In the genomic region with DNA sequence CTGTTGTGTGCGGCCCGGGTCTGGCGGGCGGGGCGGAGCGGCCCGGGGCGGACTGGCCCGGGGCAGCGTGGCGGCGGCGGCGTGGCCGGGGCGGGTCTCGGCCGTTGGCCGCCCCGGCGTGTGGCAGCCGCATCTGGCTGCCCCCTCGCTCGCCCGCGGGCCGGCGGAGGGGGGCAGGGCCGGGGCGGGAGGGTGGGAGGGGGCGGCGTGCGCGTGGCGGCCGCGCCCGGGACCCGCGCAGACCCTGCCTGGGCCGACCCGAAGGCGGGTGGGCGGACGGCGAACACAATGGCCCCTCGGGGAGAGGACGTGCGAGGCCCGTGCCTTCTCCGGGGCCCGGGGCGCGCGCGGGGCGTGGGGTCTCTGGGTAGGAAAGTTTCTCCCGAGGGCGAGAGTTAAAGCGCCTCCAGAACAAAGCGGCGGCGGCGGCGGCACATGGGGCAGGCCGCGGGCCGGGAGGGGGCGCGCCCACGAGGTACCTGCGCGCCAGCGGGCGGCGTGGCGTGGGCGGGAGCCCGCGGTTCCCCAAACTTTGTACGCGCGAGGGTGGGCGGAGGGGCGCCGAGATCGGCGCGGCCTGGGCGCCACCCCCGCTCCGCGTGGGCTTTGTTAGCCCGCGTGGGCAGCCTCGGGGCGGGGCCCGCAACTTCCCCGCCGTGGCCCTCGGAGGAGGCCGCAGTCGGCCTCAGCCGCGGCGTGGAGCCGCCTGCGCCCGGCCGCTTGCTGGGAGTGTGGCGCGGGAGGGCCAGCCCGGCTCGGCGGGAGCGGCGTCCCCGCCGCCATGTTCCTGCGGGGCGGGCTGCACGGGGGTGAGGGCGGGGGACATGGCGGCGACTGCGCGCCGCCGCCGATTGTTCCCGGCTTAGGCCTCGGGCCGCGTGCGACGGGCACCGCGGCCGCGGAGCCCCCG, we compare ENCODE assay signal across 8 cellular contexts. TPM values are rescaled to one million over a fixed set of nuclear protein-coding genes. Genes with fewer than 3 reads are reported as not detected.
A peak's percentile ranks its signal among the peaks of the same experiment; 100 is the strongest.
DNase-seq lines count a peak whose midpoint lies in the region; ATAC-seq, FAIRE-seq and TF ChIP-seq lines count a peak whose summit lies in the region.

No MANE protein-coding gene starts in this region.

- H3K4me3 ChIP-seq in BE2C (ENCODE audit: low read depth, low read length): peak overlapping the region; percentile 55
- H3K4me3 ChIP-seq in brain microvascular endothelial cell (ENCODE audit: low read depth, low read length): peak overlapping the region; percentile 76
- H3K4me3 ChIP-seq in keratinocyte (ENCODE audit: control insufficient read depth in 2 of 3, extremely low read depth in 1 of 3, insufficient read depth in 2 of 3, low read depth in 1 of 3, low read length in 3 of 3): peak overlapping the region; percentile 55 to 80 (median 71)

- FAIRE-seq in GM19239 (lab: Jason Lieb, UNC) (no peak), keratinocyte (lab: Jason Lieb, UNC) (no peak)

- peaks cover 39% of the 10 kb centered on the region for H3K79me2 ChIP-seq in keratinocyte (ENCODE audit: control insufficient read depth, insufficient read depth, low read length)

- in situ Hi-C loops in brain microvascular endothelial cell (cut with HindIII; ENCODE audit: low pct_ligation_motif_present, low sequenced_read_pairs): no loop called here

- H3K36me3 ChIP-seq in BE2C (peaks cover 51% of the 10 kb centered on the region), brain microvascular endothelial cell (replicated peaks) (peaks cover 16% of the 10 kb centered on the region), keratinocyte (ENCODE audit: control insufficient read depth in 2 of 2, extremely low read depth in 1 of 2, insufficient read depth in 2 of 2, low read length in 2 of 2) (peaks cover 6 to 36% of the 10 kb centered on the region in 2 experiments)

- H3K9ac ChIP-seq in keratinocyte (ENCODE audit: control insufficient read depth, extremely low read depth, insufficient read depth, low read length): peak overlapping the region; percentile 90

- H3K27ac ChIP-seq in VCaP (peak overlapping the region; percentile 97), brain microvascular endothelial cell (peak overlapping the region; percentile 91), keratinocyte (ENCODE audit: control insufficient read depth, insufficient read depth, low read length) (peak overlapping the region; percentile 76)

- peaks cover 8% of the 10 kb centered on the region for H4K20me1 ChIP-seq in keratinocyte (ENCODE audit: control insufficient read depth, extremely low read depth, insufficient read depth, low read length)

- H3K9me1 ChIP-seq in keratinocyte (ENCODE audit: control insufficient read depth, extremely low read depth, insufficient read depth, low read length): no peaks in the 10 kb centered on the region

- H3K4me2 ChIP-seq in keratinocyte (ENCODE audit: control insufficient read depth, extremely low read depth, insufficient read depth, low read depth, low read length): no peak overlapping the region

- H3K27me3 ChIP-seq in BE2C: peaks cover 43% of the 10 kb centered on the region
- H3K27me3 ChIP-seq in brain microvascular endothelial cell (replicated peaks): peaks cover 20% of the 10 kb centered on the region
- H3K27me3 ChIP-seq in keratinocyte (ENCODE audit: control insufficient read depth, extremely low read depth, insufficient read depth, low read length): no peaks in the 10 kb centered on the region

- no peak overlapping the region for H2AFZ ChIP-seq in keratinocyte (ENCODE audit: control insufficient read depth, low read length)

- dilution Hi-C loops in keratinocyte (cut with MboI; ENCODE audit: extremely low pct_ligation_motif_present, low sequenced_read_pairs): no loop called here

- ATAC-seq in HG03432 (IDR thresholded peaks at IDR 0.05; ENCODE audit: unreplicated experiment): peak; percentile 39

- H3K9me3 ChIP-seq in BE2C: no peaks in the 10 kb centered on the region; the same call in 1 of the 2 replicates
- no peaks in the 10 kb centered on the region for H3K9me3 ChIP-seq in keratinocyte (ENCODE audit: control insufficient read depth, low read depth, low read length)

- H3K4me1 ChIP-seq in BE2C (peaks cover 6% of the 10 kb centered on the region), keratinocyte (ENCODE audit: control insufficient read depth, extremely low read depth, insufficient read depth, low read length) (peaks cover 21% of the 10 kb centered on the region)

- TF ChIP-seq CTCF in BE2C (IDR thresholded peaks at IDR 0.05; ENCODE audit: low read depth, low read length): no peak
- TF ChIP-seq CTCF in VCaP (conservative IDR thresholded peaks at IDR 0.05): no peak
- TF ChIP-seq CTCF in brain microvascular endothelial cell (IDR thresholded peaks at IDR 0.05; ENCODE audit: low read depth, low read length, missing control alignments): no peak
- TF ChIP-seq CTCF in keratinocyte (optimal IDR thresholded peaks at IDR 0.05 in 1 of 3, IDR thresholded peaks at IDR 0.05 in 1 of 3, conservative IDR thresholded peaks at IDR 0.05 in 1 of 3; ENCODE audit: extremely low read depth in 1 of 3, insufficient read depth in 2 of 3, low read length in 3 of 3): peak in 1 of 3 experiments; percentile 13

- peak; percentile 55 for DNase-seq in BE2C
- DNase-seq in GM19239 (ENCODE audit: insufficient read length, low spot score): peak; percentile 34
- no peak for DNase-seq in brain microvascular endothelial cell
- no peak for DNase-seq in keratinocyte (ENCODE audit: low read depth, low spot score)
- peak; percentile 29 to 50 for DNase-seq in stimulated activated CD4-positive, alpha-beta T cell treated with anti-CD3 and anti-CD28 coated beads, Interleukin-15, amount 100 ng/mL, for 48 hours (ENCODE audit: low read depth in 2 of 2)
- DNase-seq in NCI-H2081 (lab: John Stamatoyannopoulos, UW): no peak

RNA-seq across cellular contexts. Expression of a gene that starts 0.8 kb away (rescaled TPM):
- polyA plus RNA-seq in BE2C (2012; ENCODE audit: insufficient read depth, insufficient read length, low read depth): 1.9 TPM
- 0.83 to 2.9 TPM (median 0.91 TPM) in 3 replicates for polyA plus RNA-seq in keratinocyte
- 2.4 TPM for polyA plus RNA-seq in keratinocyte (2011; ENCODE audit: low read depth)
- 0.06 TPM in 1 of 2 replicates, not detected in the other for polyA plus RNA-seq in keratinocyte (2011; cell fraction: cytosol; rRNA removed)
- polyA plus RNA-seq in keratinocyte (2011; cell fraction: nucleus; rRNA removed): 0.93 and 2.7 TPM in 2 replicates
- polyA plus RNA-seq in keratinocyte (2012; ENCODE audit: low replicate concordance): 0.92 and 4.1 TPM in 2 replicates
- 1.8 to 6.7 TPM (median 2.0 TPM) in 3 replicates for polyA minus RNA-seq in keratinocyte
- not detected for polyA minus RNA-seq in keratinocyte (2011; cell fraction: cytosol; rRNA and poly(A)+ RNA removed)
- polyA minus RNA-seq in keratinocyte (2011; cell fraction: nucleus; rRNA and poly(A)+ RNA removed): 3.2 and 3.8 TPM in 2 replicates

RNA-seq across cellular contexts. Expression of a gene that starts 50.2 kb away (rescaled TPM):
- polyA plus RNA-seq in BE2C (2012; ENCODE audit: insufficient read depth, insufficient read length, low read depth): 3.8 TPM
- 0.10 to 0.17 TPM (median 0.10 TPM) in 3 replicates for polyA plus RNA-seq in keratinocyte
- polyA plus RNA-seq in keratinocyte (2011; ENCODE audit: low read depth): 3.5 TPM
- 0.16 TPM in 1 of 2 replicates, not detected in the other for polyA plus RNA-seq in keratinocyte (2011; cell fraction: cytosol; rRNA removed)
- 0.25 and 0.37 TPM in 2 replicates for polyA plus RNA-seq in keratinocyte (2011; cell fraction: nucleus; rRNA removed)
- polyA plus RNA-seq in keratinocyte (2012; ENCODE audit: low replicate concordance): 0.11 and 0.72 TPM in 2 replicates
- polyA minus RNA-seq in keratinocyte: 1.8 TPM in 1 of 3 replicates, not detected in the others
- polyA minus RNA-seq in keratinocyte (2011; cell fraction: cytosol; rRNA and poly(A)+ RNA removed): not detected
- 0.93 TPM in 1 of 2 replicates, not detected in the other for polyA minus RNA-seq in keratinocyte (2011; cell fraction: nucleus; rRNA and poly(A)+ RNA removed)

Comparison
In these comparisons a context has a peak if more than half of its experiments do, and no peak if none do; other contexts are left out.
1. DNase-seq: peak in BE2C (single experiment), GM19239 (single experiment) and stimulated activated CD4-positive, alpha-beta T cell treated with anti-CD3 and anti-CD28 coated beads, Interleukin-15, amount 100 ng/mL, for 48 hours (2 of 2); none in brain microvascular endothelial cell (single experiment), keratinocyte (single experiment) and NCI-H2081 (0 of 2).
2. Peak in every context shown above with its lines, with median percentiles within 50 percentile points of each other: H3K4me3 ChIP-seq and H3K27ac ChIP-seq.